18 cellular contexts compared by ENCODE assay signal in the genomic region with DNA sequence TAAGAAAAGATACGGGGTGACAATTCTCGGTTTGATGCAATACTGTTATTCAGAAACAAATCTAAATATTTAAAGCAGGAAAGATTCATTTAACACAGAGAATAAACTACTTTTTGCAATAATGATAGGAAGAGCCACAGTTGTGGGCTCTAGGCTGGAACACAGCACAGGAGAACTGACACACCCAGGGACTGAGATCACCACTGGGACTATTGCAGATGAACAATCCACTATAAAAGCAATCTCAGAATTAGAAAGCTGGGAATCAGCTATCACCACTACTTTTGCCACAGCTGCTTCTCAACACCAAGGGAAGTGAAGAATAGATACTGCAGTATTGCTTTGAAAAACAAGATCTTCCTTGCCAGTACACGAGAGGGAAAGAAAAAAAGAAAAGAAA. TPM values are rescaled to one million over a fixed set of nuclear protein-coding genes. Genes with fewer than 3 reads are reported as not detected.
A peak's percentile ranks its signal among the peaks of the same experiment; 100 is the strongest.
DNase-seq lines count a peak whose midpoint lies in the region; ATAC-seq, FAIRE-seq and TF ChIP-seq lines count a peak whose summit lies in the region.
"Had no signal": no experiment of that assay in that cellular context is flagged by ENCODE, and none has a peak within 500 bp of the region (broad histone marks: within the 10 kb centered on the region; RNA-seq: fewer than 3 reads in every experiment).

No MANE protein-coding gene starts in this region.

- no peak overlapping the region for H3K4me2 ChIP-seq in SK-N-SH
- H3K4me2 ChIP-seq in GM23248 (ENCODE audit: unreplicated experiment), result no peak overlapping the region
- H3K4me2 ChIP-seq: BLaER1 had no signal

- intact Hi-C loops in breast epithelium (cut with DNase I; ENCODE audit: low total_unique reads), result no loop called here

- H3F3A ChIP-seq in SK-N-SH (replicated peaks; ENCODE audit: insufficient read depth), result no peaks in the 10 kb centered on the region
- H3F3A ChIP-seq in GM23248 (ENCODE audit: insufficient read depth), result no peaks in the 10 kb centered on the region

- H3K9me3 ChIP-seq in SK-N-SH (no peaks in the 10 kb centered on the region), GM23248 (ENCODE audit: low read depth) (no peaks in the 10 kb centered on the region), breast epithelium (no peaks in the 10 kb centered on the region), small intestine (ENCODE audit: control insufficient read depth, low read depth) (no peaks in the 10 kb centered on the region)
- H3K9me3 ChIP-seq: BLaER1, Caco-2 had no signal

- no peak for DNase-seq in SK-N-SH
- DNase-seq in GM23248, result peak; percentile 6
- no peak for DNase-seq in breast epithelium (ENCODE audit: low spot score in 2 of 2)
- DNase-seq in small intestine, result peak; percentile 25
- DNase-seq in GOT3 (lab: John Stamatoyannopoulos, UW), result no peak
- no peak for DNase-seq in HCEC 1CT
- no peak for DNase-seq in SK-N-DZ (ENCODE audit: low spot score)
- DNase-seq: AML-193; Caco-2; CD8-positive, alpha-beta memory T cell; DMS53; GF-D8 had no signal

- in situ Hi-C loops in GM23248 (cut with MboI), result loop anchor here (10.0 to 25.0 kb wide), 2 partner anchors 918 to 1030 kb away; no protein-coding TSS in a partner anchor

- 3% methylated on average over 3 of the region's 3 CpGs for WGBS in SK-N-SH (ENCODE audit: low lambda C conversion rate)
- WGBS in GM23248 (ENCODE audit: low coverage in 1 of 2, low lambda C conversion rate in 2 of 2, missing lambda C conversion rate in 2 of 2), 2 experiments, result 55 to 74% methylated on average over 3 of the region's 3 CpGs
- 78 to 81% (median 81%) methylated on average over 3 of the region's 3 CpGs for whole genome bisulfite sequencing in small intestine, 3 donors

- H3K36me3 ChIP-seq in SK-N-SH (replicated peaks in 1 of 2; ENCODE audit: control insufficient read depth in 1 of 2, insufficient read depth in 2 of 2, low read length in 1 of 2), result no peaks in the 10 kb centered on the region
- H3K36me3 ChIP-seq in GM23248 (ENCODE audit: low read depth), result no peaks in the 10 kb centered on the region
- no peaks in the 10 kb centered on the region for H3K36me3 ChIP-seq in breast epithelium
- H3K36me3 ChIP-seq in small intestine (ENCODE audit: control insufficient read depth in 2 of 2, insufficient read depth in 2 of 2, low read length in 2 of 2), result no peaks in the 10 kb centered on the region
- H3K36me3 ChIP-seq: BLaER1 had no signal

- H3K4me3 ChIP-seq in SK-N-SH (ENCODE audit: low read depth in 2 of 2, low read length in 1 of 2), result no peak overlapping the region
- no peak overlapping the region for H3K4me3 ChIP-seq in GM23248
- peak overlapping the region in 1 of 3 donors; percentile 9 for H3K4me3 ChIP-seq in breast epithelium
- no peak overlapping the region for H3K4me3 ChIP-seq in small intestine (ENCODE audit: low read depth in 1 of 2, low read length in 2 of 2)
- H3K4me3 ChIP-seq: BLaER1 had no signal

- H3K79me2 ChIP-seq in SK-N-SH (ENCODE audit: insufficient read depth), result no peaks in the 10 kb centered on the region
- H3K79me2 ChIP-seq in GM23248 (ENCODE audit: insufficient read depth), result no peaks in the 10 kb centered on the region

- no peak for TF ChIP-seq POLR2A in breast epithelium (IDR thresholded peaks at IDR 0.05)

- H3K9ac ChIP-seq in SK-N-SH (no peak overlapping the region), GM23248 (no peak overlapping the region)
- H3K9ac ChIP-seq: BLaER1 had no signal

- H2AFZ ChIP-seq in SK-N-SH (ENCODE audit: low read depth) (0 out of 2 replicates have a peak overlapping the region, but pooled peaks have one; percentile 25), GM23248 (0 out of 2 replicates have a peak overlapping the region, but pooled peaks have one; percentile 29)

- no peaks in the 10 kb centered on the region; the same call in 1 of the 2 replicates for H3K27me3 ChIP-seq in SK-N-SH (ENCODE audit: insufficient read depth)
- H3K27me3 ChIP-seq in GM23248 (replicated peaks; ENCODE audit: insufficient read depth), result no peaks in the 10 kb centered on the region
- no peaks in the 10 kb centered on the region for H3K27me3 ChIP-seq in breast epithelium
- H3K27me3 ChIP-seq in small intestine (ENCODE audit: control insufficient read depth in 2 of 2, insufficient read depth in 2 of 2, low read length in 2 of 2), result no peaks in the 10 kb centered on the region
- H3K27me3 ChIP-seq: BLaER1 had no signal

- no peaks in the 10 kb centered on the region for H3K9me2 ChIP-seq in SK-N-SH
- H3K9me2 ChIP-seq in GM23248 (ENCODE audit: insufficient read depth), result no peaks in the 10 kb centered on the region

- TF ChIP-seq CTCF in SK-N-SH (IDR thresholded peaks at IDR 0.05) (no peak), breast epithelium (IDR thresholded peaks at IDR 0.05) (no peak)

- no peak for FAIRE-seq in small intestine (lab: Jason Lieb, UNC)
- FAIRE-seq: GM19239, H54 had no signal

- no peaks in the 10 kb centered on the region for H4K20me1 ChIP-seq in SK-N-SH (ENCODE audit: insufficient read depth)
- H4K20me1 ChIP-seq in GM23248 (ENCODE audit: insufficient read depth), result no peaks in the 10 kb centered on the region
- H4K20me1 ChIP-seq: BLaER1 had no signal

- no peak for TF ChIP-seq RAD21 in SK-N-SH (IDR thresholded peaks at IDR 0.05; ENCODE audit: low read length)

- H3K27ac ChIP-seq in SK-N-SH (ENCODE audit: low read depth in 2 of 2, low read length in 1 of 2) (no peak overlapping the region), GM23248 (no peak overlapping the region), breast epithelium (peak overlapping the region; percentile 52 to 92), small intestine (ENCODE audit: low read depth in 1 of 2, low read length in 1 of 2) (no peak overlapping the region)
- H3K27ac ChIP-seq: 22Rv1, BLaER1 had no signal

- H3K4me1 ChIP-seq in SK-N-SH (ENCODE audit: control insufficient read depth in 1 of 2, insufficient read depth in 2 of 2, low read depth in 1 of 2, low read length in 1 of 2), result no peaks in the 10 kb centered on the region; a peak in 1 of 4 replicates
- no peaks in the 10 kb centered on the region for H3K4me1 ChIP-seq in GM23248 (ENCODE audit: insufficient read depth)
- no peaks in the 10 kb centered on the region for H3K4me1 ChIP-seq in breast epithelium
- no peaks in the 10 kb centered on the region for H3K4me1 ChIP-seq in small intestine (ENCODE audit: control insufficient read depth in 2 of 2, insufficient read depth in 1 of 2, low read depth in 1 of 2, low read length in 1 of 2)
- H3K4me1 ChIP-seq: BLaER1, Caco-2 had no signal

- POLR2A ChIA-PET in SK-N-SH (lab: Yijun Ruan, JAX), result no interaction called here

- ATAC-seq in SK-N-SH treated with all-trans-retinoic acid at 6 μM for 48 hours, result no peak

- CTCF ChIA-PET in SK-N-SH (lab: Yijun Ruan, JAX), result no interaction called here

- TF ChIP-seq EP300 in SK-N-SH (IDR thresholded peaks at IDR 0.05; ENCODE audit: borderline replicate concordance in 1 of 2, low read depth in 1 of 2, low read length in 1 of 2), result no peak

TF ChIP-seq in SK-N-SH, 30 proteins besides CTCF, POLR2A, EP300 and RAD21:
- TF ChIP-seq SIN3A (IDR thresholded peaks at IDR 0.05; ENCODE audit: borderline replicate concordance, low read depth, low read length) (no peak), EZH2phosphoT487 (IDR thresholded peaks at IDR 0.05; ENCODE audit: borderline replicate concordance, low read depth) (no peak), POLR2AphosphoS5 (IDR thresholded peaks at IDR 0.05; ENCODE audit: low read depth, low read length) (no peak), GABPA (IDR thresholded peaks at IDR 0.05; ENCODE audit: low read depth) (no peak), MEF2A (IDR thresholded peaks at IDR 0.05; ENCODE audit: borderline replicate concordance, low read depth) (no peak), NFIC (IDR thresholded peaks at IDR 0.05; ENCODE audit: borderline replicate concordance) (no peak)

TF ChIP-seq in SK-N-SH treated with all-trans-retinoic acid at 6 μM for 48 hours, 23 proteins besides CTCF, POLR2A, EP300 and RAD21 (continues in another document):
- no peak for TF ChIP-seq ESRRG (CRISPR knock-in tag; IDR thresholded peaks at IDR 0.05)
- TF ChIP-seq TCF4 (CRISPR knock-in tag; IDR thresholded peaks at IDR 0.05; ENCODE audit: borderline replicate concordance), result no peak
- TF ChIP-seq CSRNP3 (CRISPR knock-in tag; IDR thresholded peaks at IDR 0.05), result no peak
- TF ChIP-seq ARNTL (CRISPR knock-in tag; IDR thresholded peaks at IDR 0.05; ENCODE audit: borderline replicate concordance, low read depth), result no peak
- TF ChIP-seq ZFP30 (CRISPR knock-in tag; IDR thresholded peaks at IDR 0.05), result no peak
- TF ChIP-seq ZC3H10 (CRISPR knock-in tag; IDR thresholded peaks at IDR 0.05), result no peak
- TF ChIP-seq SNAI2 (CRISPR knock-in tag; IDR thresholded peaks at IDR 0.05), result no peak
- TF ChIP-seq ZNF565 (CRISPR knock-in tag; conservative IDR thresholded peaks at IDR 0.05; ENCODE audit: low read depth), result no peak

RNA-seq across cellular contexts. Expression of gene PIK3C2G, which starts 4.1 kb away (rescaled TPM):
- 0.02 and 0.08 TPM in 2 replicates for polyA plus RNA-seq in SK-N-SH (2012; rRNA removed)
- 0.10 and 0.15 TPM in 2 replicates for polyA plus RNA-seq in SK-N-SH (2012; cell fraction: cytosol; rRNA removed)
- 0.15 and 0.61 TPM in 2 replicates for polyA plus RNA-seq in SK-N-SH (2012; cell fraction: nucleus; rRNA removed)
- not detected in 2 replicates for total RNA-seq in GM23248 (2014; rRNA removed; shearing (Covaris generic))
- polyA plus RNA-seq in GM23248 (2016; fragmentation: Nextera tagmentation; extraction: Ambion mirVana), result not detected in 2 replicates
- total RNA-seq in breast epithelium, result 100 to 1,000 TPM in 1 of 3 donors, 10 to 100 TPM in 1, under 1 TPM in 1; 0.16 to 164 (median 35.1) TPM
- polyA plus RNA-seq in small intestine, result 1 to 10 TPM in 1 of 3 donors, under 1 TPM in 2; 0.52 to 4.9 (median 0.54) TPM
- not detected in 2 replicates for polyA plus RNA-seq in SK-N-DZ (2014; cell fraction: cytosol; rRNA removed)
- not detected in 2 replicates for polyA plus RNA-seq in SK-N-DZ (2014; cell fraction: nucleus; rRNA removed)
- total RNA-seq: A673; Caco-2; CD8-positive, alpha-beta memory T cell had no signal
- polyA plus RNA-seq: CD8-positive, alpha-beta memory T cell had no signal

Comparison
In these comparisons a context has a peak if more than half of its experiments do, and no peak if none do; other contexts are left out.
1. DNase-seq: peak in GM23248 (single experiment) and small intestine (single experiment); none in SK-N-SH (single experiment), breast epithelium (0 of 2), GOT3 (single experiment), HCEC 1CT (single experiment) and SK-N-DZ (single experiment).
2. H3K27ac ChIP-seq: peak in breast epithelium (2 of 2); none in SK-N-SH (0 of 2), GM23248 (single experiment) and small intestine (0 of 2).